ENCODE assay signal across 8 cellular contexts in the genomic region with DNA sequence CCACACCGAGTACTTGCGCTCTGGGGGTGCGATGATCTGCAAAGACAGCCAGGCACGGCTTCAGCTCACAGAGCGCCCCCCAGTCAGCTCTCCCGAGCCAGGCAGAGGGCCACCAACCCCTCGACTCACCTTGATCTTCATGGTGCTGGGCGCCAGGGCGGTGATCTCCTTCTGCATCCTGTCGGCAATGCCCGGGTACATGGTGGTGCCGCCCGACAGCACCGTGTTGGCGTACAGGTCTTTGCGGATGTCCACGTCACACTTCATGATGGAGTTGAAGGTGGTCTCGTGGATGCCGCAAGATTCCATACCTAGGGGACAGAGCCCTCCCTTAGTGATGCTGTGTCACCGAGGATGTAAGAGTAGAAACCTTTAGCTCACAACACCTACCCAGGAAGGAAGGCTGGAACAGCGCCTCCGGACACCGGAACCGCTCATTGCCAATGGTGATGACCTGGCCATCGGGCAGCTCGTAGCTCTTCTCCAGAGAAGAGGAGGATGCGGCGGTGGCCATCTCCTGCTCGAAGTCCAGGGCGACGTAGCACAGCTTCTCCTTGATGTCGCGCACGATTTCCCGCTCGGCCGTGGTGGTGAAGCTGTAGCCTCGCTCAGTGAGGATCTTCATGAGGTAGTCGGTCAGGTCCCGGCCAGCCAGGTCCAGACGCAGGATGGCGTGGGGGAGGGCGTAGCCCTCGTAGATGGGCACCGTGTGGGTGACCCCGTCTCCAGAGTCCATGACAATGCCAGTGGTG. TPM values are rescaled to one million over a fixed set of nuclear protein-coding genes. Genes with fewer than 3 reads are reported as not detected.
DNase-seq lines count a peak whose midpoint lies in the region; ATAC-seq and TF ChIP-seq lines count a peak whose summit lies in the region.

No MANE protein-coding gene starts in this region.

- H3K9me3 ChIP-seq in AG04450 (ENCODE audit: control insufficient read depth, insufficient read depth, low read length) (no peaks in the 10 kb centered on the region; the same call in 1 of the 2 replicates), iPS-15b (ENCODE audit: control insufficient read depth, insufficient read depth, low read length) (no peaks in the 10 kb centered on the region), spleen (no peaks in the 10 kb centered on the region)

- peak overlapping the region; percentile 85 to 99 (median 96) for H3K27ac Mint-ChIP-seq in IgD-negative memory B cell
- H3K27ac Mint-ChIP-seq in activated naive CD8-positive, alpha-beta T cell treated with anti-CD3 and anti-CD28 coated beads, Interleukin-2, amount 10 ng/mL, durations not matched to agents 7 days and 5 days, result peak overlapping the region; percentile 89

- H3K4me3 ChIP-seq in AG04450 (ENCODE audit: low read depth, low read length) (peak overlapping the region; percentile 96), iPS-15b (ENCODE audit: low read depth, low read length) (peak overlapping the region; percentile 95), spleen (peak overlapping the region; percentile 86 to 99 (median 94))

- peaks cover 35% of the 10 kb centered on the region for H3K36me3 ChIP-seq in iPS-15b (ENCODE audit: control insufficient read depth, insufficient read depth, low read length)
- H3K36me3 ChIP-seq in spleen, result peaks cover 4 to 42% (median 35%) of the 10 kb centered on the region in 6 donors

- no peaks in the 10 kb centered on the region for H3K9me3 Mint-ChIP-seq in IgD-negative memory B cell
- H3K9me3 Mint-ChIP-seq in activated naive CD8-positive, alpha-beta T cell treated with anti-CD3 and anti-CD28 coated beads, Interleukin-2, amount 10 ng/mL, durations not matched to agents 7 days and 5 days, result no peaks in the 10 kb centered on the region

- H3K27ac ChIP-seq in AG04450 (ENCODE audit: low read depth, low read length), result peak overlapping the region; percentile 89
- H3K27ac ChIP-seq in spleen, result peak overlapping the region; percentile 88 to 100 (median 100)

- peak overlapping the region; percentile 94 to 99 (median 97) for H3K4me3 Mint-ChIP-seq in IgD-negative memory B cell
- peak overlapping the region; percentile 93 for H3K4me3 Mint-ChIP-seq in activated naive CD8-positive, alpha-beta T cell treated with anti-CD3 and anti-CD28 coated beads, Interleukin-2, amount 10 ng/mL, durations not matched to agents 7 days and 5 days

- no peak for TF ChIP-seq POLR2A in spleen (IDR thresholded peaks at IDR 0.05)

- CTCF ChIA-PET in AG04450 (lab: Charles Lee), result no interaction called here

- H3K36me3 Mint-ChIP-seq in IgD-negative memory B cell, result peaks cover 26% of the 10 kb centered on the region
- H3K36me3 Mint-ChIP-seq in activated naive CD8-positive, alpha-beta T cell treated with anti-CD3 and anti-CD28 coated beads, Interleukin-2, amount 10 ng/mL, durations not matched to agents 7 days and 5 days, result peaks cover 44% of the 10 kb centered on the region

- no peak for ATAC-seq in activated naive CD8-positive, alpha-beta T cell treated with anti-CD3 and anti-CD28 coated beads, Interleukin-2, amount 10 ng/mL, durations not matched to agents 7 days and 5 days (ENCODE audit: low read depth)
- no peak for ATAC-seq in GM18517 (IDR thresholded peaks at IDR 0.05; ENCODE audit: unreplicated experiment)
- ATAC-seq in GM21576 (IDR thresholded peaks at IDR 0.05; ENCODE audit: unreplicated experiment), result no peak
- no peak for ATAC-seq in HG03520 (IDR thresholded peaks at IDR 0.05; ENCODE audit: unreplicated experiment)

- peaks cover 25 to 33% (median 27%) of the 10 kb centered on the region in 3 donors for H3K4me1 Mint-ChIP-seq in IgD-negative memory B cell
- peaks cover 26% of the 10 kb centered on the region for H3K4me1 Mint-ChIP-seq in activated naive CD8-positive, alpha-beta T cell treated with anti-CD3 and anti-CD28 coated beads, Interleukin-2, amount 10 ng/mL, durations not matched to agents 7 days and 5 days

- DNase-seq in AG04450 (ENCODE audit: low read depth, low spot score) (no peak), spleen (peak; percentile 89)
- DNase-seq in activated naive CD8-positive, alpha-beta T cell treated with anti-CD3 and anti-CD28 coated beads, Interleukin-2, amount 10 ng/mL, durations not matched to agents 7 days and 5 days, result peak; percentile 63

- POLR2A ChIA-PET in AG04450 (lab: Yijun Ruan, JAX), result interaction anchor here (0.6 to 3.4 kb wide), 10 partner anchors 11 to 288 kb away, joined by 3 to 25 read pairs (median 4); partner anchors contain the start of genes BAHCC1, CEP131 and SLC38A10
- POLR2A ChIA-PET in activated naive CD8-positive, alpha-beta T cell treated with anti-CD3 and anti-CD28 coated beads, Interleukin-2, amount 10 ng/mL, durations not matched to agents 7 days and 5 days (lab: Charles Lee), result interaction anchor here (0.9 to 6.9 kb wide), 9 partner anchors 8 to 493 kb away, joined by 3 to 50 read pairs (median 4); partner anchors contain the start of genes ARHGDIA, FAAP100 and MRPL12

- peak overlapping the region; percentile 95 for H3K9ac ChIP-seq in iPS-15b (ENCODE audit: low read depth, low read length)

- H3K27me3 Mint-ChIP-seq in IgD-negative memory B cell, result no peaks in the 10 kb centered on the region
- no peaks in the 10 kb centered on the region for H3K27me3 Mint-ChIP-seq in activated naive CD8-positive, alpha-beta T cell treated with anti-CD3 and anti-CD28 coated beads, Interleukin-2, amount 10 ng/mL, durations not matched to agents 7 days and 5 days

- 0 to 3% (median 1%) methylated on average over 39 to 46 of the region's 46 CpGs for WGBS in spleen, 5 donors

- TF ChIP-seq CTCF in AG04450 (IDR thresholded peaks at IDR 0.05; ENCODE audit: low read depth, low read length), result no peak
- TF ChIP-seq CTCF in spleen (IDR thresholded peaks at IDR 0.05 in 8 of 11, conservative IDR thresholded peaks at IDR 0.05 in 3 of 11), result no peak

- H3K27me3 ChIP-seq in AG04450 (ENCODE audit: control insufficient read depth, insufficient read depth, low read length) (no peaks in the 10 kb centered on the region), iPS-15b (ENCODE audit: control insufficient read depth, insufficient read depth, low read length) (no peaks in the 10 kb centered on the region), spleen (replicated peaks in 1 of 7) (no peaks in the 10 kb centered on the region)

- intact Hi-C loops in spleen (cut with DNase I; ENCODE audit: low total_unique reads), result no loop called here

- no peaks in the 10 kb centered on the region for H3K4me1 ChIP-seq in iPS-15b (ENCODE audit: control insufficient read depth, insufficient read depth, low read length)
- H3K4me1 ChIP-seq in spleen, result peaks cover 18 to 68% (median 46%) of the 10 kb centered on the region in 6 donors

RNA-seq across cellular contexts. Expression of gene ACTG1, which starts 1.6 kb away (rescaled TPM):
- polyA plus RNA-seq in AG04450 (2011; rRNA removed) (2,721 and 3,607 TPM in 2 replicates), IgD-negative memory B cell (1,302 TPM), spleen (1,000 to 10,000 TPM; 1,119 to 1,902 (median 1,793) TPM)
- polyA minus RNA-seq in AG04450 (2011; rRNA and poly(A)+ RNA removed), result 3,368 and 4,319 TPM in 2 replicates
- total RNA-seq in activated naive CD8-positive, alpha-beta T cell treated with anti-CD3 and anti-CD28 coated beads, Interleukin-2, amount 10 ng/mL, durations not matched to agents 7 days and 5 days, result 1,000 to 10,000 TPM; 2,936 to 3,174 TPM
- 1,000 to 10,000 TPM; 1,726 to 6,270 (median 2,803) TPM for total RNA-seq in spleen

RNA-seq across cellular contexts. Expression of gene FSCN2, which starts 17.2 kb away (rescaled TPM):
- polyA plus RNA-seq in AG04450 (2011; rRNA removed) (0.26 and 0.41 TPM in 2 replicates), IgD-negative memory B cell (0.83 TPM), spleen (1 to 10 TPM in 1 of 3 donors, under 1 TPM in 2; 0.41 to 2.6 (median 0.76) TPM)
- polyA minus RNA-seq in AG04450 (2011; rRNA and poly(A)+ RNA removed), result 1.0 TPM in 1 of 2 replicates, not detected in the other
- total RNA-seq in activated naive CD8-positive, alpha-beta T cell treated with anti-CD3 and anti-CD28 coated beads, Interleukin-2, amount 10 ng/mL, durations not matched to agents 7 days and 5 days, result 1 to 10 TPM in 1 of 2 experiments, under 1 TPM in 1; 0.94 to 1.7 TPM
- 1 to 10 TPM; 1.2 to 4.0 (median 2.8) TPM for total RNA-seq in spleen

RNA-seq across cellular contexts. Expression of gene FAAP100, which starts 41.2 kb away (rescaled TPM):
- polyA plus RNA-seq in AG04450 (2011; rRNA removed) (5.3 and 8.3 TPM in 2 replicates), IgD-negative memory B cell (25.6 TPM), spleen (10 to 100 TPM; 32.2 to 77.2 (median 52.0) TPM)
- polyA minus RNA-seq in AG04450 (2011; rRNA and poly(A)+ RNA removed), result 6.0 and 6.7 TPM in 2 replicates
- total RNA-seq in activated naive CD8-positive, alpha-beta T cell treated with anti-CD3 and anti-CD28 coated beads, Interleukin-2, amount 10 ng/mL, durations not matched to agents 7 days and 5 days, result 10 to 100 TPM; 40.7 to 43.1 TPM
- 10 to 100 TPM; 36.8 to 59.2 (median 50.2) TPM for total RNA-seq in spleen
